9 cellular contexts compared by ENCODE assay signal in the genomic region with DNA sequence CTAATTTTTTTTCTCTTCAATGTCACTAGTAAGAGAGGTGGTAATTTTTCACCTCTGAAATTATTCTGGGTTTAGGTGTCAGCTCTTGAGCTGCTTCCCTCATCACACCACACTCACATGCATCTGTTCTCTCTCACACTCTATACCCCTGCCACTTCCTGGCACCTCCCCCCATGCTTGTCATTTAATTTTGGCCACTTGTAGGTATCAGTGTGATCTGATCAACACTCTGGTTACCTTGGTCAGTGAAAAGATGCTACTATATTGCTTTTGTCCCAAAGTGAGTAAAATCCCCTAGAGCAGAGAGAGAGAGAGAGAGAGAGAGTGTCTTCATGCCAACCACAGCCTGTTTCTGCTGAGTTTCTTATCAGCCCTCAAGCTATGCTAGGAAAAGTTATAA.
DNase-seq lines count a peak whose midpoint lies in the region; ATAC-seq lines count a peak whose summit lies in the region.
"Had no signal": no experiment of that assay in that cellular context is flagged by ENCODE, and none has a peak within 500 bp of the region (broad histone marks: within the 10 kb centered on the region; RNA-seq: fewer than 3 reads in every experiment).

No MANE protein-coding gene starts in this region.

- no peak overlapping the region for H3K4me3 Mint-ChIP-seq in activated naive CD4-positive, alpha-beta T cell treated with anti-CD3 and anti-CD28 coated beads, Interleukin-2, amount 10 ng/mL, durations not matched to agents 7 days and 5 days
- peak overlapping the region; percentile 7 to 23 for H3K4me3 Mint-ChIP-seq in stimulated activated naive B cell treated with anti-CD40 and anti-IgM and Interleukin-4, amounts not matched to agents 10 μg/mL and 1 μg/mL and 100 μg/mL, for 72 hours

- H3K27ac Mint-ChIP-seq in activated naive CD4-positive, alpha-beta T cell treated with anti-CD3 and anti-CD28 coated beads, Interleukin-2, amount 10 ng/mL, durations not matched to agents 7 days and 5 days, result peak overlapping the region; percentile 80
- peak overlapping the region; percentile 15 for H3K27ac Mint-ChIP-seq in stimulated activated naive B cell treated with anti-CD40 and anti-IgM and Interleukin-4, amounts not matched to agents 10 μg/mL and 1 μg/mL and 100 μg/mL, for 72 hours

- no peaks in the 10 kb centered on the region for H3K27me3 Mint-ChIP-seq in activated naive CD4-positive, alpha-beta T cell treated with anti-CD3 and anti-CD28 coated beads, Interleukin-2, amount 10 ng/mL, durations not matched to agents 7 days and 5 days
- no peaks in the 10 kb centered on the region for H3K27me3 Mint-ChIP-seq in stimulated activated naive B cell treated with anti-CD40 and anti-IgM and Interleukin-4, amounts not matched to agents 10 μg/mL and 1 μg/mL and 100 μg/mL, for 72 hours

- ATAC-seq in HG03378 (IDR thresholded peaks at IDR 0.05; ENCODE audit: unreplicated experiment), result peak; percentile 45
- peak; percentile 83 to 86 for ATAC-seq in stimulated activated naive B cell treated with anti-CD40 and anti-IgM and Interleukin-4, amounts not matched to agents 10 μg/mL and 1 μg/mL and 100 μg/mL, for 72 hours (replicated peaks)

- H3K36me3 Mint-ChIP-seq in activated naive CD4-positive, alpha-beta T cell treated with anti-CD3 and anti-CD28 coated beads, Interleukin-2, amount 10 ng/mL, durations not matched to agents 7 days and 5 days, result peaks cover 84% of the 10 kb centered on the region
- peaks cover 46 to 69% of the 10 kb centered on the region in 2 donors for H3K36me3 Mint-ChIP-seq in stimulated activated naive B cell treated with anti-CD40 and anti-IgM and Interleukin-4, amounts not matched to agents 10 μg/mL and 1 μg/mL and 100 μg/mL, for 72 hours

- no peaks in the 10 kb centered on the region for H3K9me3 Mint-ChIP-seq in activated naive CD4-positive, alpha-beta T cell treated with anti-CD3 and anti-CD28 coated beads, Interleukin-2, amount 10 ng/mL, durations not matched to agents 7 days and 5 days
- no peaks in the 10 kb centered on the region for H3K9me3 Mint-ChIP-seq in stimulated activated naive B cell treated with anti-CD40 and anti-IgM and Interleukin-4, amounts not matched to agents 10 μg/mL and 1 μg/mL and 100 μg/mL, for 72 hours

- H3K4me1 Mint-ChIP-seq in activated naive CD4-positive, alpha-beta T cell treated with anti-CD3 and anti-CD28 coated beads, Interleukin-2, amount 10 ng/mL, durations not matched to agents 7 days and 5 days, result peaks cover 91% of the 10 kb centered on the region
- H3K4me1 Mint-ChIP-seq in stimulated activated naive B cell treated with anti-CD40 and anti-IgM and Interleukin-4, amounts not matched to agents 10 μg/mL and 1 μg/mL and 100 μg/mL, for 72 hours, result peaks cover 38 to 70% of the 10 kb centered on the region in 2 donors

- DNase-seq in activated CD8-positive, alpha-beta memory T cell treated with anti-CD3 and anti-CD28 coated beads for 4 hours (ENCODE audit: low read depth in 2 of 2), result peak; percentile 17 to 43
- DNase-seq in activated CD8-positive, alpha-beta memory T cell treated with anti-CD3 and anti-CD28 coated beads, Interleukin-2, amount 50 U/mL, for 48 hours, result no peak
- peak; percentile 56 for DNase-seq in activated naive CD4-positive, alpha-beta T cell treated with anti-CD3 and anti-CD28 coated beads, Interleukin-2, amount 10 ng/mL, durations not matched to agents 7 days and 5 days
- DNase-seq in stimulated activated naive B cell treated with anti-CD40 and anti-IgM and Interleukin-4, amounts not matched to agents 10 μg/mL and 1 μg/mL and 100 μg/mL, for 72 hours, result no peak
- DNase-seq in amygdala (lab: John Stamatoyannopoulos, UW) (no peak), epidermal melanocyte (ENCODE audit: insufficient read length, low spot score) (no peak)
- DNase-seq in stimulated activated CD4-positive, alpha-beta T cell treated with anti-CD3 and anti-CD28 coated beads, Interleukin-2, amount 100 ng/mL, for 48 hours, result no peak
- DNase-seq: hippocampal formation had no signal

- CTCF ChIA-PET in activated naive CD4-positive, alpha-beta T cell treated with anti-CD3 and anti-CD28 coated beads, Interleukin-2, amount 10 ng/mL, durations not matched to agents 7 days and 5 days (lab: Charles Lee), result interaction anchor here (1.5 to 6.0 kb wide), 3 partner anchors 34 to 72 kb away, joined by 4 to 39 read pairs (median 4); a partner anchor contains a TSS

Comparison
In these comparisons a context has a peak if more than half of its experiments do, and no peak if none do; other contexts are left out.
1. DNase-seq: peak in activated CD8-positive, alpha-beta memory T cell treated with anti-CD3 and anti-CD28 coated beads for 4 hours (2 of 2) and activated naive CD4-positive, alpha-beta T cell treated with anti-CD3 and anti-CD28 coated beads, Interleukin-2, amount 10 ng/mL, durations not matched to agents 7 days and 5 days (single experiment); none in activated CD8-positive, alpha-beta memory T cell treated with anti-CD3 and anti-CD28 coated beads, Interleukin-2, amount 50 U/mL, for 48 hours (single experiment), stimulated activated naive B cell treated with anti-CD40 and anti-IgM and Interleukin-4, amounts not matched to agents 10 μg/mL and 1 μg/mL and 100 μg/mL, for 72 hours (single experiment), amygdala (0 of 56), epidermal melanocyte (single experiment) and stimulated activated CD4-positive, alpha-beta T cell treated with anti-CD3 and anti-CD28 coated beads, Interleukin-2, amount 100 ng/mL, for 48 hours (0 of 2).